Comparison of ENCODE assay signal across 19 cellular contexts in genomic region chr5:74432240-74432639, GRCh38.
DNase-seq lines count a peak whose midpoint lies in the region; ATAC-seq, FAIRE-seq and TF ChIP-seq lines count a peak whose summit lies in the region.
"Had no signal": no experiment of that assay in that cellular context is flagged by ENCODE, and none has a peak within 500 bp of the region (broad histone marks: within the 10 kb centered on the region; RNA-seq: fewer than 3 reads in every experiment).

No MANE protein-coding gene starts in this region.

- no peak overlapping the region for H2BK5ac ChIP-seq in mesenchymal stem cell (ENCODE audit: low read depth, low read length, poor library complexity, severe bottlenecking)

- H3K14ac ChIP-seq in mesenchymal stem cell (ENCODE audit: low read length in 2 of 2), result no peak overlapping the region

- no peaks in the 10 kb centered on the region for H3K9me3 ChIP-seq in A673 (ENCODE audit: low read depth, low read length, poor library complexity, severe bottlenecking)
- no peaks in the 10 kb centered on the region for H3K9me3 ChIP-seq in mesenchymal stem cell (ENCODE audit: control insufficient read depth, low read length)
- H3K9me3 ChIP-seq: MG63 had no signal

- H3K18ac ChIP-seq in mesenchymal stem cell (ENCODE audit: low read depth in 1 of 2, low read length in 2 of 2), result no peak overlapping the region

- no TSS peak for BruUV-seq in A673 (replicated peaks; lab: Mats Ljungman, UMichigan)

- POLR2A ChIA-PET in A673 (lab: Charles Lee; ENCODE audit: low non-redundant PET), result no interaction called here

- no peak overlapping the region for H2BK12ac ChIP-seq in mesenchymal stem cell (ENCODE audit: low read length in 2 of 2)

- FAIRE-seq in frontal cortex (lab: Jason Lieb, UNC), result no peak
- FAIRE-seq: GM19239, small intestine had no signal

- no peak for TF ChIP-seq CTCF in A673 (conservative IDR thresholded peaks at IDR 0.05; ENCODE audit: low read depth, low read length)
- no peak for TF ChIP-seq CTCF in epithelial cell of esophagus (IDR thresholded peaks at IDR 0.05; ENCODE audit: insufficient read depth, low read depth, low read length, missing control alignments)

- CTCF ChIA-PET in A673 (lab: Charles Lee), result no interaction called here

- no peak overlapping the region for H3K4ac ChIP-seq in mesenchymal stem cell (ENCODE audit: low read depth in 1 of 2, low read length in 2 of 2)

- no peak overlapping the region for H2AFZ ChIP-seq in mesenchymal stem cell (ENCODE audit: low read depth, low read length)

- 91% methylated on average over 5 of the region's 6 CpGs for WGBS in mesenchymal stem cell

- peaks cover 30% of the 10 kb centered on the region for H3K4me1 ChIP-seq in A673 (ENCODE audit: insufficient read depth, low read length, poor library complexity, severe bottlenecking)
- peaks cover 4% of the 10 kb centered on the region for H3K4me1 ChIP-seq in mesenchymal stem cell (ENCODE audit: control insufficient read depth, insufficient read depth, low read depth, low read length)

- no peak overlapping the region for H2AK5ac ChIP-seq in mesenchymal stem cell (ENCODE audit: low read length, severe bottlenecking)

- no peak overlapping the region for H3K9ac ChIP-seq in mesenchymal stem cell (ENCODE audit: low read length)

- no peak for ATAC-seq in Right ventricle myocardium inferior
- ATAC-seq: activated CD8-positive, alpha-beta T cell treated with anti-CD3 and anti-CD28 coated beads for 36 hours had no signal

- intact Hi-C loops in A673 (cut with micrococcal nuclease; ENCODE audit: unreplicated experiment) (loop anchor here (5.0 kb wide), 2 partner anchors 110 to 210 kb away; partner anchors contain the start of gene ENC1), Right ventricle myocardium inferior (cut with DNase I) (loop anchor here (5.0 kb wide), 1 partner anchor 155 kb away; no protein-coding TSS in a partner anchor)

- no peak overlapping the region for H2BK15ac ChIP-seq in mesenchymal stem cell (ENCODE audit: low read depth, poor library complexity, severe bottlenecking)

- H2BK120ac ChIP-seq in mesenchymal stem cell (ENCODE audit: low read depth, low read length), result no peak overlapping the region

- H4K8ac ChIP-seq in mesenchymal stem cell (ENCODE audit: low read length), result no peak overlapping the region

- no peak overlapping the region for H3K4me2 ChIP-seq in mesenchymal stem cell (ENCODE audit: low read length, poor library complexity, severe bottlenecking)

- peak overlapping the region; percentile 59 for H3K27ac ChIP-seq in A673 (ENCODE audit: low read depth, low read length, poor library complexity, severe bottlenecking)
- H3K27ac ChIP-seq in mesenchymal stem cell (ENCODE audit: low read length, poor library complexity, severe bottlenecking), result no peak overlapping the region
- H3K27ac ChIP-seq: tibial artery had no signal

- no peak for DNase-seq in A673 (ENCODE audit: low spot score)
- DNase-seq in CD1c-positive myeloid dendritic cell (ENCODE audit: extremely low spot score), result peak; percentile 45
- DNase-seq in NCI-H2171 treated with DMSO at 0.1 percent for 48 hours (lab: John Stamatoyannopoulos, UW), result peak; percentile 89
- DNase-seq in epithelial cell of esophagus (ENCODE audit: low read depth), result peak; percentile 44
- no peak for DNase-seq in HCEC 1CT
- no peak for DNase-seq in mesenchymal stem cell
- DNase-seq in frontal cortex (ENCODE audit: low spot score in 2 of 2), result no peak
- DNase-seq in Right ventricle myocardium inferior (ENCODE audit: missing footprints), result no peak
- DNase-seq: activated CD8-positive, alpha-beta T cell treated with anti-CD3 and anti-CD28 coated beads for 36 hours; activated naive CD8-positive, alpha-beta T cell treated with anti-CD3 and anti-CD28 coated beads, Interleukin-2, amount 10 ng/mL, durations not matched to agents 7 days and 5 days; central memory CD4-positive, alpha-beta T cell; DMS153; foreskin melanocyte; left ventricle myocardium inferior; MG63; NCI-H510A treated with DMSO at 0.1 percent for 48 hours; small intestine; tibial artery had no signal

- H3K23ac ChIP-seq in mesenchymal stem cell (ENCODE audit: low read length in 2 of 2), result no peak overlapping the region

- H3K4me3 ChIP-seq in A673 (ENCODE audit: low read depth, low read length, poor library complexity, severe bottlenecking) (no peak overlapping the region), epithelial cell of esophagus (ENCODE audit: low read length) (no peak overlapping the region), mesenchymal stem cell (ENCODE audit: insufficient read depth in 1 of 2, low read depth in 1 of 2, low read length in 2 of 2) (no peak overlapping the region)
- H3K4me3 ChIP-seq: left ventricle myocardium inferior, MG63, tibial artery had no signal

- H3K79me1 ChIP-seq in mesenchymal stem cell (replicated peaks; ENCODE audit: low read length, poor library complexity, severe bottlenecking), result no peaks in the 10 kb centered on the region

- H3K27me3 ChIP-seq in A673 (replicated peaks; ENCODE audit: insufficient read depth, low read depth, low read length, poor library complexity), result no peaks in the 10 kb centered on the region
- H3K27me3 ChIP-seq in mesenchymal stem cell (ENCODE audit: control insufficient read depth in 1 of 2, insufficient read depth in 1 of 2, low read length in 2 of 2), result no peaks in the 10 kb centered on the region
- H3K27me3 ChIP-seq: MG63, tibial artery had no signal

- H4K91ac ChIP-seq in mesenchymal stem cell (ENCODE audit: low read length), result no peak overlapping the region

- H3K36me3 ChIP-seq in A673 (ENCODE audit: insufficient read depth, low read length, poor library complexity, severe bottlenecking) (no peaks in the 10 kb centered on the region), mesenchymal stem cell (ENCODE audit: control insufficient read depth in 1 of 2, insufficient read depth in 2 of 2, low read depth in 1 of 2, low read length in 2 of 2) (no peaks in the 10 kb centered on the region)
- H3K36me3 ChIP-seq: left ventricle myocardium inferior, MG63, tibial artery had no signal

Comparison
In these comparisons a context has a peak if more than half of its experiments do, and no peak if none do; other contexts are left out.
1. DNase-seq: peak in CD1c-positive myeloid dendritic cell (single experiment), NCI-H2171 treated with DMSO at 0.1 percent for 48 hours (single experiment) and epithelial cell of esophagus (single experiment); none in A673 (single experiment), HCEC 1CT (single experiment), mesenchymal stem cell (single experiment), frontal cortex (0 of 2) and Right ventricle myocardium inferior (single experiment).